In genomic region chr22:21013742-21014201, GRCh38 we compare ENCODE assay signal across 8 cellular contexts.
DNase-seq lines count a peak whose midpoint lies in the region; ATAC-seq and TF ChIP-seq lines count a peak whose summit lies in the region.

No MANE protein-coding gene starts in this region.

- DNase-seq in brain microvascular endothelial cell (no peak), midbrain (lab: John Stamatoyannopoulos, UW) (no peak), hepatic stellate cell (ENCODE audit: low spot score) (no peak)

- H3K27me3 ChIP-seq in BLaER1 (no peaks in the 10 kb centered on the region), brain microvascular endothelial cell (replicated peaks) (no peaks in the 10 kb centered on the region), muscle layer of duodenum (ENCODE audit: low read depth, low read length) (no peaks in the 10 kb centered on the region)

- peak overlapping the region; percentile 98 for H3K4me2 ChIP-seq in BLaER1

- H3K4me1 ChIP-seq in BLaER1 (peaks cover 32% of the 10 kb centered on the region), muscle layer of duodenum (ENCODE audit: control insufficient read depth in 1 of 2, insufficient read depth in 2 of 2, low read length in 2 of 2) (peaks cover 4 to 24% of the 10 kb centered on the region in 2 donors)

- in situ Hi-C loops in brain microvascular endothelial cell (cut with HindIII; ENCODE audit: low pct_ligation_motif_present, low sequenced_read_pairs): no loop called here

- no peak overlapping the region for H3K27ac ChIP-seq in BLaER1
- H3K27ac ChIP-seq in brain microvascular endothelial cell: no peak overlapping the region
- H3K27ac ChIP-seq in muscle layer of duodenum (ENCODE audit: low read length): no peak overlapping the region

- H4K20me1 ChIP-seq in BLaER1: peaks cover 10% of the 10 kb centered on the region; the same call in 1 of the 2 replicates

- H3K9me3 ChIP-seq in BLaER1: no peaks in the 10 kb centered on the region
- H3K9me3 ChIP-seq in muscle layer of duodenum (ENCODE audit: control insufficient read depth in 1 of 2, low read length in 2 of 2): no peaks in the 10 kb centered on the region

- no peak for TF ChIP-seq CTCF in brain microvascular endothelial cell (IDR thresholded peaks at IDR 0.05; ENCODE audit: low read depth, low read length, missing control alignments)

- peak overlapping the region; percentile 54 for H3K4me3 ChIP-seq in BLaER1
- H3K4me3 ChIP-seq in brain microvascular endothelial cell (ENCODE audit: low read depth, low read length): peak overlapping the region; percentile 64
- H3K4me3 ChIP-seq in muscle layer of duodenum (ENCODE audit: low read depth in 1 of 2, low read length in 2 of 2): peak overlapping the region; percentile 57 to 71

- no peak overlapping the region for H3K9ac ChIP-seq in BLaER1

- H3K36me3 ChIP-seq in BLaER1 (no peaks in the 10 kb centered on the region), brain microvascular endothelial cell (replicated peaks) (no peaks in the 10 kb centered on the region), muscle layer of duodenum (ENCODE audit: control insufficient read depth in 1 of 2, insufficient read depth in 2 of 2, low read length in 2 of 2) (no peaks in the 10 kb centered on the region)

- ATAC-seq in HG02885 (IDR thresholded peaks at IDR 0.05; ENCODE audit: poor library complexity, unreplicated experiment) (peak; percentile 16), HG03175 (IDR thresholded peaks at IDR 0.05; ENCODE audit: unreplicated experiment) (no peak), GM21360 (IDR thresholded peaks at IDR 0.05; ENCODE audit: unreplicated experiment) (no peak)
